ENCODE assay signal across 1 cellular context in genomic region chr1:21174230-21174629, GRCh38.
TF ChIP-seq lines count a peak whose summit lies in the region.

No MANE protein-coding gene starts in this region.

TF ChIP-seq in HCT116, 20 proteins besides CTCF, POLR2A, EP300 and RAD21 (continued from another document):
- TF ChIP-seq YY1 (IDR thresholded peaks at IDR 0.05; ENCODE audit: extremely low read depth, insufficient replicate concordance, low read depth, low read length) (no peak), SRF (IDR thresholded peaks at IDR 0.05; ENCODE audit: low read depth) (no peak), ELF1 (IDR thresholded peaks at IDR 0.05; ENCODE audit: borderline replicate concordance, low read depth) (no peak), ZFX (IDR thresholded peaks at IDR 0.05) (no peak)
- TF ChIP-seq, protein P1, sequence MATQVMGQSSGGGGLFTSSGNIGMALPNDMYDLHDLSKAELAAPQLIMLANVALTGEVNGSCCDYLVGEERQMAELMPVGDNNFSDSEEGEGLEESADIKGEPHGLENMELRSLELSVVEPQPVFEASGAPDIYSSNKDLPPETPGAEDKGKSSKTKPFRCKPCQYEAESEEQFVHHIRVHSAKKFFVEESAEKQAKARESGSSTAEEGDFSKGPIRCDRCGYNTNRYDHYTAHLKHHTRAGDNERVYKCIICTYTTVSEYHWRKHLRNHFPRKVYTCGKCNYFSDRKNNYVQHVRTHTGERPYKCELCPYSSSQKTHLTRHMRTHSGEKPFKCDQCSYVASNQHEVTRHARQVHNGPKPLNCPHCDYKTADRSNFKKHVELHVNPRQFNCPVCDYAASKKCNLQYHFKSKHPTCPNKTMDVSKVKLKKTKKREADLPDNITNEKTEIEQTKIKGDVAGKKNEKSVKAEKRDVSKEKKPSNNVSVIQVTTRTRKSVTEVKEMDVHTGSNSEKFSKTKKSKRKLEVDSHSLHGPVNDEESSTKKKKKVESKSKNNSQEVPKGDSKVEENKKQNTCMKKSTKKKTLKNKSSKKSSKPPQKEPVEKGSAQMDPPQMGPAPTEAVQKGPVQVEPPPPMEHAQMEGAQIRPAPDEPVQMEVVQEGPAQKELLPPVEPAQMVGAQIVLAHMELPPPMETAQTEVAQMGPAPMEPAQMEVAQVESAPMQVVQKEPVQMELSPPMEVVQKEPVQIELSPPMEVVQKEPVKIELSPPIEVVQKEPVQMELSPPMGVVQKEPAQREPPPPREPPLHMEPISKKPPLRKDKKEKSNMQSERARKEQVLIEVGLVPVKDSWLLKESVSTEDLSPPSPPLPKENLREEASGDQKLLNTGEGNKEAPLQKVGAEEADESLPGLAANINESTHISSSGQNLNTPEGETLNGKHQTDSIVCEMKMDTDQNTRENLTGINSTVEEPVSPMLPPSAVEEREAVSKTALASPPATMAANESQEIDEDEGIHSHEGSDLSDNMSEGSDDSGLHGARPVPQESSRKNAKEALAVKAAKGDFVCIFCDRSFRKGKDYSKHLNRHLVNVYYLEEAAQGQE (IDR thresholded peaks at IDR 0.05; ENCODE audit: low read depth): no peak
